ENCODE assay signal across 8 cellular contexts in the genomic region with DNA sequence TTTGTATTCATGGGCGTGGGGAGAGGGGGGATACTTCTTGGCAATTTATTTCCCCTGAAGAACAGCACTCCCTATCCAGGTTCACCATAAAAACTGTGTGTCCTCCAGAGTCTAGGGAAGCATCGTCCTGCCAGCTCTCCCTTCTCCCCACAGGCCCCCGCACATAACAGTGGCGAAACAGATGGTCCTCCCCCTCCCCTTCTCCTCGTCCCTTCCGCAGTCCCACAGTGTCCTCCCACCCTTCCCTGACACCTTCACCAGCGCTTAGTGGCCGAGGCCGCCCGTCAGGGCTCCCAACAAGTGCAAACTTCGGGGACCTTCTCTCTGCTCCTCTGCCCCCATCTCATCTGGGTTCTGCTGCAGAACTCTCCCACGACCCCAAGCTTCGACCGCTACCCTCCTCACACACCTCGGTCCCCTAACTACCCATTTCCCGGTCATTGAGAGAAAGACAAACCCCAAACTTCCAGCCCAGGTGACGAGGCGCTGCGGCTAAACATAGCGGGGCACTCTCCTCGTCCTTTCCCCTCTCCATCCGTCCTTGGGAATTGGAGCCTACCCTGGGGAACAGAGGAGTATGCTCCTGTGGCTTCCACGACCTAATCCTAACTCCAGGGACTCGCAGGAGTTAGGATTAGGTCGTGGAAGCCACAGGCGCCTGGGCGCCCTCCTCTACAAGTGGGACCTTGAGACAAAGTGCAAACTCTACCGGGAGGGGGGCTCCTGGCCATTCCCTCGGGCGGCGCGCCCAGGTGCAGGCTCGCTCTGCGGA. TPM values are rescaled to one million over a fixed set of nuclear protein-coding genes. Genes with fewer than 3 reads are reported as not detected.
DNase-seq lines count a peak whose midpoint lies in the region; ATAC-seq, FAIRE-seq and TF ChIP-seq lines count a peak whose summit lies in the region.
"Had no signal": no experiment of that assay in that cellular context is flagged by ENCODE, and none has a peak within 500 bp of the region (broad histone marks: within the 10 kb centered on the region; RNA-seq: fewer than 3 reads in every experiment).

No MANE protein-coding gene starts in this region.

- H3K9me3 ChIP-seq in SJCRH30 (replicated peaks): no peaks in the 10 kb centered on the region
- no peaks in the 10 kb centered on the region for H3K9me3 ChIP-seq in hepatocyte (ENCODE audit: low read depth)
- H3K9me3 ChIP-seq in small intestine (ENCODE audit: control insufficient read depth, low read depth): no peaks in the 10 kb centered on the region

- no peaks in the 10 kb centered on the region for H3K27me3 ChIP-seq in SJCRH30
- peaks cover 88% of the 10 kb centered on the region for H3K27me3 ChIP-seq in hepatocyte
- H3K27me3 ChIP-seq in small intestine (ENCODE audit: control insufficient read depth in 2 of 2, insufficient read depth in 2 of 2, low read length in 2 of 2): peaks cover 3 to 8% of the 10 kb centered on the region in 2 donors

- no peak overlapping the region for H3K27ac ChIP-seq in SJCRH30
- H3K27ac ChIP-seq in hepatocyte: no peak overlapping the region
- H3K27ac ChIP-seq in small intestine (ENCODE audit: low read depth in 1 of 2, low read length in 1 of 2): no peak overlapping the region
- no peak overlapping the region for H3K27ac ChIP-seq in RWPE1

- H3K4me3 ChIP-seq in SJCRH30 (peak overlapping the region; percentile 91), hepatocyte (peak overlapping the region; percentile 28), small intestine (ENCODE audit: low read depth in 1 of 2, low read length in 2 of 2) (peak overlapping the region; percentile 22 to 38)

- peak; percentile 2 for ATAC-seq in GM21390 (IDR thresholded peaks at IDR 0.05; ENCODE audit: unreplicated experiment)
- no peak for ATAC-seq in GM21619 (IDR thresholded peaks at IDR 0.05; ENCODE audit: unreplicated experiment)
- no peak for ATAC-seq in HG02938 (IDR thresholded peaks at IDR 0.05; ENCODE audit: unreplicated experiment)

- POLR2A ChIA-PET in RWPE1 (lab: Yijun Ruan, JAX; ENCODE audit: low non-redundant PET): no interaction called here

- H3K36me3 ChIP-seq in SJCRH30 (no peaks in the 10 kb centered on the region), hepatocyte (replicated peaks; ENCODE audit: insufficient read depth, low read depth) (no peaks in the 10 kb centered on the region), small intestine (ENCODE audit: control insufficient read depth in 2 of 2, insufficient read depth in 2 of 2, low read length in 2 of 2) (no peaks in the 10 kb centered on the region)

- no peak for FAIRE-seq in small intestine (lab: Jason Lieb, UNC)

- DNase-seq in SJCRH30: no peak
- no peak for DNase-seq in hepatocyte (ENCODE audit: low spot score)
- no peak for DNase-seq in small intestine
- DNase-seq in RWPE1 (ENCODE audit: low spot score): no peak

- H3K4me2 ChIP-seq in hepatocyte: peak overlapping the region; percentile 97

- no peaks in the 10 kb centered on the region for H4K20me1 ChIP-seq in hepatocyte (ENCODE audit: insufficient read depth, poor library complexity, severe bottlenecking)

- no peaks in the 10 kb centered on the region for H3K9me2 ChIP-seq in hepatocyte (replicated peaks; ENCODE audit: insufficient read depth)

- CTCF ChIA-PET in RWPE1 (lab: Yijun Ruan, JAX): no interaction called here

- peak overlapping the region; percentile 28 for H2AFZ ChIP-seq in hepatocyte

- H3K79me2 ChIP-seq in hepatocyte: no peaks in the 10 kb centered on the region

- H3K4me1 ChIP-seq in SJCRH30 (peaks cover 11% of the 10 kb centered on the region; the same call in 1 of the 2 replicates), hepatocyte (ENCODE audit: insufficient read depth) (no peaks in the 10 kb centered on the region), small intestine (ENCODE audit: control insufficient read depth in 2 of 2, insufficient read depth in 1 of 2, low read depth in 1 of 2, low read length in 1 of 2) (no peaks in the 10 kb centered on the region)

- TF ChIP-seq CTCF in hepatocyte (IDR thresholded peaks at IDR 0.05; ENCODE audit: poor library complexity) (no peak), RWPE1 (conservative IDR thresholded peaks at IDR 0.05; ENCODE audit: low read depth) (no peak)

- WGBS in hepatocyte (ENCODE audit: low lambda C conversion rate, missing lambda C conversion rate): 6% methylated on average over 26 of the region's 34 CpGs
- 4 to 6% (median 5%) methylated on average over 28 to 34 of the region's 34 CpGs for WGBS in small intestine, 3 donors

RNA-seq across cellular contexts. Expression of a gene that starts 1.0 kb away (rescaled TPM):
- 0.84 and 2.1 TPM in 2 replicates for total RNA-seq in SJCRH30 (2014; rRNA removed; shearing (Covaris generic))
- 1.5 and 2.4 TPM in 2 replicates for total RNA-seq in hepatocyte
- 1.5 and 1.8 TPM in 2 replicates for polyA plus RNA-seq in hepatocyte
- polyA plus RNA-seq in small intestine: under 1 TPM in 2 of 3 donors, not detected in 1; 0.21 to 0.22 TPM
- total RNA-seq: mononuclear cell had no signal

Comparison
In these comparisons a context has a peak if more than half of its experiments do, and no peak if none do; other contexts are left out.
1. H3K4me3 ChIP-seq: peak in every context shown above with its lines; median percentile 91 in SJCRH30; 30 in small intestine; 28 in hepatocyte.